ENCODE assay signal across 9 cellular contexts in genomic region chr2:2646312-2647051, GRCh38.
DNase-seq lines count a peak whose midpoint lies in the region; ATAC-seq and TF ChIP-seq lines count a peak whose summit lies in the region.
"Had no signal": no experiment of that assay in that cellular context is flagged by ENCODE, and none has a peak within 500 bp of the region (broad histone marks: within the 10 kb centered on the region; RNA-seq: fewer than 3 reads in every experiment).

No MANE protein-coding gene starts in this region.

- H3K36me3 ChIP-seq in gastrocnemius medialis (no peaks in the 10 kb centered on the region), spleen (no peaks in the 10 kb centered on the region), tibial nerve (no peaks in the 10 kb centered on the region)

- in situ Hi-C loops in gastrocnemius medialis (cut with MboI; ENCODE audit: low sequenced_read_pairs in 4 of 4) = no loop called here

- intact Hi-C loops in CD4-positive, alpha-beta T cell (cut with DNase I, micrococcal nuclease) = loop anchor here (1.0 to 2.0 kb wide), 3 partner anchors 33 to 40 kb away; no protein-coding TSS in a partner anchor
- intact Hi-C loops in gastrocnemius medialis (cut with DNase I; ENCODE audit: low total_unique reads) = no loop called here
- intact Hi-C loops in spleen (cut with DNase I; ENCODE audit: low total_unique reads) = no loop called here

- no peaks in the 10 kb centered on the region for H3K27me3 Mint-ChIP-seq in CD4-positive, alpha-beta T cell

- H3K4me3 ChIP-seq in gastrocnemius medialis = no peak overlapping the region
- no peak overlapping the region for H3K4me3 ChIP-seq in spleen
- H3K4me3 ChIP-seq in tibial nerve = no peak overlapping the region
- H3K4me3 ChIP-seq: dorsolateral prefrontal cortex had no signal

- peak overlapping the region; percentile 99 for H3K27ac Mint-ChIP-seq in CD4-positive, alpha-beta T cell

- peak; percentile 91 for ATAC-seq in CD4-positive, alpha-beta T cell (ENCODE audit: poor library complexity)
- ATAC-seq in HG02938 (IDR thresholded peaks at IDR 0.05; ENCODE audit: unreplicated experiment) = peak; percentile 70
- no peak for ATAC-seq in gastrocnemius medialis

- peak overlapping the region; percentile 50 for H3K27ac ChIP-seq in CD4-positive, alpha-beta T cell (ENCODE audit: low read depth, low read length)
- H3K27ac ChIP-seq in gastrocnemius medialis = no peak overlapping the region
- no peak overlapping the region for H3K27ac ChIP-seq in spleen
- no peak overlapping the region for H3K27ac ChIP-seq in tibial nerve
- H3K27ac ChIP-seq: dorsolateral prefrontal cortex had no signal

- TF ChIP-seq CTCF in CD4-positive, alpha-beta T cell (IDR thresholded peaks at IDR 0.05) = no peak
- TF ChIP-seq CTCF in gastrocnemius medialis (IDR thresholded peaks at IDR 0.05 in 4 of 5, conservative IDR thresholded peaks at IDR 0.05 in 1 of 5) = no peak
- TF ChIP-seq CTCF in spleen (IDR thresholded peaks at IDR 0.05 in 8 of 11, conservative IDR thresholded peaks at IDR 0.05 in 3 of 11) = no peak
- no peak for TF ChIP-seq CTCF in tibial nerve (IDR thresholded peaks at IDR 0.05)

- DNase-seq in CD4-positive, alpha-beta T cell = peak in 9 of 10 experiments; percentile 8 to 59 (median 23)
- DNase-seq in activated CD4-positive, alpha-beta T cell treated with anti-CD3 and anti-CD28 coated beads, Interleukin-2, amount 50 U/mL, for 4 hours = peak; percentile 22
- DNase-seq in kidney glomerular epithelial cell (lab: John Stamatoyannopoulos, UW) (peak; percentile 47), gastrocnemius medialis (no peak), spleen (no peak), MV-4-11 (lab: John Stamatoyannopoulos, UW) (no peak), tibial nerve (ENCODE audit: low spot score in 2 of 2) (no peak)

- CTCF ChIA-PET in CD4-positive, alpha-beta T cell (lab: Charles Lee) = no interaction called here

- peaks cover 43% of the 10 kb centered on the region for H3K4me1 Mint-ChIP-seq in CD4-positive, alpha-beta T cell (ENCODE audit: low read depth)

- no peaks in the 10 kb centered on the region for H3K9me3 Mint-ChIP-seq in CD4-positive, alpha-beta T cell

- no peaks in the 10 kb centered on the region for H3K9me3 ChIP-seq in CD4-positive, alpha-beta T cell (ENCODE audit: control insufficient read depth, low read length)
- H3K9me3 ChIP-seq in gastrocnemius medialis = no peaks in the 10 kb centered on the region
- peaks cover 0 to 8% (median 0%) of the 10 kb centered on the region in 8 donors for H3K9me3 ChIP-seq in spleen
- H3K9me3 ChIP-seq in tibial nerve = peaks cover 0 to 12% (median 0%) of the 10 kb centered on the region in 4 donors

- peak overlapping the region; percentile 83 for H3K4me3 Mint-ChIP-seq in CD4-positive, alpha-beta T cell

- TF ChIP-seq POLR2A in gastrocnemius medialis (IDR thresholded peaks at IDR 0.05) (no peak), spleen (IDR thresholded peaks at IDR 0.05) (no peak), tibial nerve (IDR thresholded peaks at IDR 0.05) (no peak)

- POLR2A ChIA-PET in CD4-positive, alpha-beta T cell (lab: Charles Lee) = interaction anchor here (0.6 to 2.4 kb wide), 7 partner anchors 9 to 108 kb away, joined by 3 to 35 read pairs (median 3); no protein-coding TSS in a partner anchor

- H3K4me1 ChIP-seq in gastrocnemius medialis = no peaks in the 10 kb centered on the region
- H3K4me1 ChIP-seq in spleen = no peaks in the 10 kb centered on the region
- no peaks in the 10 kb centered on the region for H3K4me1 ChIP-seq in tibial nerve

- no peaks in the 10 kb centered on the region for H3K36me3 Mint-ChIP-seq in CD4-positive, alpha-beta T cell (ENCODE audit: low read depth)

- no peaks in the 10 kb centered on the region for H3K27me3 ChIP-seq in CD4-positive, alpha-beta T cell (ENCODE audit: control insufficient read depth, insufficient read depth, low read length)
- H3K27me3 ChIP-seq in gastrocnemius medialis (no peaks in the 10 kb centered on the region), spleen (replicated peaks in 1 of 7) (peaks cover 0 to 39% (median 0%) of the 10 kb centered on the region in 7 donors), tibial nerve (no peaks in the 10 kb centered on the region)

- 53 to 62% (median 58%) methylated on average over 8 of the region's 8 CpGs for WGBS in spleen, 5 donors
- 53 to 58% methylated on average over 8 of the region's 8 CpGs for WGBS in tibial nerve, 2 donors

- TF ChIP-seq EP300 in tibial nerve (IDR thresholded peaks at IDR 0.05) = no peak

Comparison
In these comparisons a context has a peak if more than half of its experiments do, and no peak if none do; other contexts are left out.
1. ATAC-seq: peak in CD4-positive, alpha-beta T cell (single experiment) and HG02938 (single experiment); none in gastrocnemius medialis (0 of 2).
2. DNase-seq: peak in CD4-positive, alpha-beta T cell (9 of 10), activated CD4-positive, alpha-beta T cell treated with anti-CD3 and anti-CD28 coated beads, Interleukin-2, amount 50 U/mL, for 4 hours (2 of 2) and kidney glomerular epithelial cell (single experiment); none in gastrocnemius medialis (0 of 2), spleen (single experiment), MV-4-11 (single experiment) and tibial nerve (0 of 2).
3. intact Hi-C loops: an anchor here in CD4-positive, alpha-beta T cell (1.0 to 2.0 kb wide); none called in gastrocnemius medialis and spleen.